ENCODE assay signal across 1 cellular context in the genomic region with DNA sequence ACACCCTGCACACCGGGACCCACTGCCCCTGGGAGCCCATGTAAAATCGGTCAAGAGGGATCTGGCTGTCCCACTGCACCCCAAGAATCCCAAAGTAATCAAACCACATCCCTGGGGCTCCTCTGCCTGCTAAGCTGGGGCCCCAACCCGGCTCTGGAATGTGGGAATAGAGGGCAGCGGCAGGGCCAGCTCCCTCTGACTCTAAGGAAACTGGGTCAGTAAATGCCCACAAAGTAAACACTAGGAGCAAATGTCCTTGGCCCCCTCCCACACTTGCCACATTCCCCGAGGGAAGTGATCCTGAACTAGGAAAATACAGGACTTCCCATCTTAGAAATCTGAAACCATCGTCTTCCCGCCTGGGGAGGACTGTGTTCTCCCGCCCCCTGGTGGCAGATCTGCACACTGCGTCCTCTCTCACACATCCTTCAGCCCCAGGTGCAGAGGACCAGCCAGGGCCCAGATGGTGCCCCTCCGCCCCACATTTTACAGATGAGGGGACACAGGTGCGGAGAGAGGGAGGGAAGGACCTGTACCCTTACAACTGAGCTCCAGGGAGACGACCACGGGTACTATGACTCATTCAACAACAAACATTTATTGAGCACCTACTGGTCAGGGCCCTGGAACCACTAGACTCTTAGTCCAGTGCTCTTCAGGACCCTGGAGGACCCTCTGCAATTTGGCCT.
A peak's percentile ranks its signal among the peaks of the same experiment; 100 is the strongest.
TF ChIP-seq lines count a peak whose summit lies in the region.

No MANE protein-coding gene starts in this region.

TF ChIP-seq in WTC11, 78 proteins besides CTCF, POLR2A, EP300 and RAD21 (continued from another document):
- TF ChIP-seq GABPB1 (CRISPR knock-in tag; IDR thresholded peaks at IDR 0.05) (peak; percentile 31; the same call in 1 of the 2 replicates), TEAD1 (CRISPR knock-in tag; IDR thresholded peaks at IDR 0.05) (0 out of 2 replicates have a peak, but pooled peaks have one; percentile 54), KAT7 (CRISPR knock-in tag; IDR thresholded peaks at IDR 0.05; ENCODE audit: borderline replicate concordance) (peak; percentile 46; the same call in 1 of the 2 replicates), ZNF396 (CRISPR knock-in tag; IDR thresholded peaks at IDR 0.05; ENCODE audit: borderline replicate concordance) (no peak), RELA (CRISPR knock-in tag; IDR thresholded peaks at IDR 0.05; ENCODE audit: borderline replicate concordance) (0 out of 2 replicates have a peak, but pooled peaks have one; percentile 60), PREB (CRISPR knock-in tag; IDR thresholded peaks at IDR 0.05; ENCODE audit: borderline replicate concordance) (peak; percentile 25; the same call in 1 of the 2 replicates)
- TF ChIP-seq, protein P1, sequence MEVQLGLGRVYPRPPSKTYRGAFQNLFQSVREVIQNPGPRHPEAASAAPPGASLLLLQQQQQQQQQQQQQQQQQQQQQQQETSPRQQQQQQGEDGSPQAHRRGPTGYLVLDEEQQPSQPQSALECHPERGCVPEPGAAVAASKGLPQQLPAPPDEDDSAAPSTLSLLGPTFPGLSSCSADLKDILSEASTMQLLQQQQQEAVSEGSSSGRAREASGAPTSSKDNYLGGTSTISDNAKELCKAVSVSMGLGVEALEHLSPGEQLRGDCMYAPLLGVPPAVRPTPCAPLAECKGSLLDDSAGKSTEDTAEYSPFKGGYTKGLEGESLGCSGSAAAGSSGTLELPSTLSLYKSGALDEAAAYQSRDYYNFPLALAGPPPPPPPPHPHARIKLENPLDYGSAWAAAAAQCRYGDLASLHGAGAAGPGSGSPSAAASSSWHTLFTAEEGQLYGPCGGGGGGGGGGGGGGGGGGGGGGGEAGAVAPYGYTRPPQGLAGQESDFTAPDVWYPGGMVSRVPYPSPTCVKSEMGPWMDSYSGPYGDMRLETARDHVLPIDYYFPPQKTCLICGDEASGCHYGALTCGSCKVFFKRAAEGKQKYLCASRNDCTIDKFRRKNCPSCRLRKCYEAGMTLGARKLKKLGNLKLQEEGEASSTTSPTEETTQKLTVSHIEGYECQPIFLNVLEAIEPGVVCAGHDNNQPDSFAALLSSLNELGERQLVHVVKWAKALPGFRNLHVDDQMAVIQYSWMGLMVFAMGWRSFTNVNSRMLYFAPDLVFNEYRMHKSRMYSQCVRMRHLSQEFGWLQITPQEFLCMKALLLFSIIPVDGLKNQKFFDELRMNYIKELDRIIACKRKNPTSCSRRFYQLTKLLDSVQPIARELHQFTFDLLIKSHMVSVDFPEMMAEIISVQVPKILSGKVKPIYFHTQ (CRISPR knock-in tag; IDR thresholded peaks at IDR 0.05), result peak; percentile 22; the same call in 1 of the 2 replicates
